Comparison of ENCODE assay signal across 15 cellular contexts in genomic region chr3:182509844-182510460, GRCh38.
DNase-seq lines count a peak whose midpoint lies in the region; ATAC-seq and TF ChIP-seq lines count a peak whose summit lies in the region.
"Had no signal": no experiment of that assay in that cellular context is flagged by ENCODE, and none has a peak within 500 bp of the region (broad histone marks: within the 10 kb centered on the region; RNA-seq: fewer than 3 reads in every experiment).

No MANE protein-coding gene starts in this region.

- DNase-seq in medulla oblongata (ENCODE audit: extremely low spot score) = peak; percentile 32
- no peak for DNase-seq in type B pancreatic cell (ENCODE audit: extremely low spot score, unreplicated experiment)
- DNase-seq in GM23248 = no peak
- DNase-seq in suprapubic skin (ENCODE audit: low spot score in 2 of 2) = no peak
- DNase-seq: H9, MG63, NCI-H1694 treated with DMSO at 0.1 percent for 48 hours, NCI-H2171 treated with DMSO at 0.1 percent for 48 hours, SHP77 treated with DMSO at 0.1 percent for 48 hours had no signal

- TF ChIP-seq CTCF in brain (conservative IDR thresholded peaks at IDR 0.05) (no peak), type B pancreatic cell (conservative IDR thresholded peaks at IDR 0.05) (no peak), suprapubic skin (IDR thresholded peaks at IDR 0.05) (no peak)

- no peak overlapping the region for H2AFZ ChIP-seq in GM23248

- in situ Hi-C loops in GM23248 (cut with MboI) = no loop called here

- H3K9me3 ChIP-seq in GM23248 (ENCODE audit: low read depth) = no peaks in the 10 kb centered on the region
- H3K9me3 ChIP-seq in suprapubic skin = no peaks in the 10 kb centered on the region
- H3K9me3 ChIP-seq: BLaER1 treated with 17β-estradiol and CSF1 and Interleukin-3, amounts not matched to agents 10 nM and 100 nM; MG63 had no signal

- H3K9me2 ChIP-seq in GM23248 (ENCODE audit: insufficient read depth) = no peaks in the 10 kb centered on the region

- no peaks in the 10 kb centered on the region for H3K36me3 ChIP-seq in GM23248 (ENCODE audit: low read depth)
- H3K36me3 ChIP-seq in suprapubic skin = no peaks in the 10 kb centered on the region
- H3K36me3 ChIP-seq: BLaER1 treated with 17β-estradiol and CSF1 and Interleukin-3, amounts not matched to agents 10 nM and 100 nM; MG63 had no signal

- ATAC-seq in HG02885 (IDR thresholded peaks at IDR 0.05; ENCODE audit: poor library complexity, unreplicated experiment) (peak; percentile 54), GM18909 (IDR thresholded peaks at IDR 0.05; ENCODE audit: poor library complexity, unreplicated experiment) (no peak)
- ATAC-seq: HepG2 had no signal

- H3K27ac Mint-ChIP-seq in brain = peak overlapping the region; percentile 91 to 99 (median 98)
- H3K27ac Mint-ChIP-seq in type B pancreatic cell = peak overlapping the region; percentile 21

- H3K4me1 Mint-ChIP-seq in brain = peaks cover 68% of the 10 kb centered on the region
- H3K4me1 Mint-ChIP-seq in type B pancreatic cell (ENCODE audit: unreplicated experiment) = peaks cover 9% of the 10 kb centered on the region

- no peak for TF ChIP-seq EP300 in suprapubic skin (IDR thresholded peaks at IDR 0.05)

- no peak overlapping the region for H3K9ac ChIP-seq in GM23248
- H3K9ac ChIP-seq: BLaER1 treated with 17β-estradiol and CSF1 and Interleukin-3, amounts not matched to agents 10 nM and 100 nM; KMS-11 had no signal

- no peaks in the 10 kb centered on the region for H3K79me2 ChIP-seq in GM23248 (ENCODE audit: insufficient read depth)

- WGBS in GM23248 (ENCODE audit: low coverage in 1 of 2, low lambda C conversion rate in 2 of 2, missing lambda C conversion rate in 2 of 2), 2 experiments = 10 to 12% methylated on average over 1 of the region's 1 CpG
- 67% methylated on average over 1 of the region's 1 CpG for WGBS in suprapubic skin

- H3K36me3 Mint-ChIP-seq in brain (no peaks in the 10 kb centered on the region), type B pancreatic cell (no peaks in the 10 kb centered on the region)

- H3K4me1 ChIP-seq in GM23248 (ENCODE audit: insufficient read depth) (no peaks in the 10 kb centered on the region), suprapubic skin (no peaks in the 10 kb centered on the region)

- TF ChIP-seq POLR2A in suprapubic skin (IDR thresholded peaks at IDR 0.05) = no peak

- H4K20me1 ChIP-seq in GM23248 (ENCODE audit: insufficient read depth) = no peaks in the 10 kb centered on the region
- H4K20me1 ChIP-seq: BLaER1 treated with 17β-estradiol and CSF1 and Interleukin-3, amounts not matched to agents 10 nM and 100 nM had no signal

- no peaks in the 10 kb centered on the region for H3F3A ChIP-seq in GM23248 (ENCODE audit: insufficient read depth)

- H3K9me3 Mint-ChIP-seq in brain (no peaks in the 10 kb centered on the region), type B pancreatic cell (no peaks in the 10 kb centered on the region)
- H3K9me3 Mint-ChIP-seq: H9 had no signal

- H3K4me2 ChIP-seq in GM23248 (ENCODE audit: unreplicated experiment) = no peak overlapping the region
- H3K4me2 ChIP-seq: KMS-11 had no signal

- peak overlapping the region in 4 of 5 experiments; percentile 62 to 83 (median 75) for H3K4me3 Mint-ChIP-seq in brain
- no peak overlapping the region for H3K4me3 Mint-ChIP-seq in type B pancreatic cell

- H3K27me3 ChIP-seq in GM23248 (replicated peaks; ENCODE audit: insufficient read depth) = no peaks in the 10 kb centered on the region
- no peaks in the 10 kb centered on the region for H3K27me3 ChIP-seq in suprapubic skin
- H3K27me3 ChIP-seq: BLaER1 treated with 17β-estradiol and CSF1 and Interleukin-3, amounts not matched to agents 10 nM and 100 nM had no signal

- H3K4me3 ChIP-seq in GM23248 (no peak overlapping the region), suprapubic skin (no peak overlapping the region)
- H3K4me3 ChIP-seq: BLaER1 treated with 17β-estradiol and CSF1 and Interleukin-3, amounts not matched to agents 10 nM and 100 nM; MG63 had no signal

- H3K27me3 Mint-ChIP-seq in brain (peaks cover 4% of the 10 kb centered on the region), type B pancreatic cell (no peaks in the 10 kb centered on the region)

- H3K27ac ChIP-seq in GM23248 = no peak overlapping the region
- no peak overlapping the region for H3K27ac ChIP-seq in suprapubic skin
- H3K27ac ChIP-seq: BLaER1 treated with 17β-estradiol and CSF1 and Interleukin-3, amounts not matched to agents 10 nM and 100 nM; KMS-11 had no signal
